1 cellular context compared by ENCODE assay signal in the genomic region with DNA sequence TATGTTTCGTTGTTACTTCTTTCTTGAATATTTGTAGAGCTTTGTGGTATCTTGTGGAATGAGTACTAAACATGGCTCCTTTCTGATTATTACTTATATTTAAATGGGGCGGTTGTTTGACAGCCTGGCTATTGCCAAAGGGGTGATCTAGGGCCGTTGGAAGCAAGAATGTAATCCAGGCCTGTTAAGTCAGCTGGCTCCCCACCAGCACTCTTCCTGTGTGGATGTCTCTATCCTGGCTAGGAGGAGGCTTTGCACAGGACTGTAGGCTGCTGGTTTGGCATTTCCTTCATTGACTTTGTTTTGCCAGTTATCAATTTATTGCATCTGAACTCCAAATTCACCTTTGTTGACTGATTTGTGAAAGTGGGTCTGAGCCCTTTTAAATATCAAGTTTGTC.
TF ChIP-seq lines count a peak whose summit lies in the region.

No MANE protein-coding gene starts in this region.

TF ChIP-seq in WTC11, 78 proteins besides CTCF, POLR2A, EP300 and RAD21 (continued from another document):
- TF ChIP-seq, protein P1, sequence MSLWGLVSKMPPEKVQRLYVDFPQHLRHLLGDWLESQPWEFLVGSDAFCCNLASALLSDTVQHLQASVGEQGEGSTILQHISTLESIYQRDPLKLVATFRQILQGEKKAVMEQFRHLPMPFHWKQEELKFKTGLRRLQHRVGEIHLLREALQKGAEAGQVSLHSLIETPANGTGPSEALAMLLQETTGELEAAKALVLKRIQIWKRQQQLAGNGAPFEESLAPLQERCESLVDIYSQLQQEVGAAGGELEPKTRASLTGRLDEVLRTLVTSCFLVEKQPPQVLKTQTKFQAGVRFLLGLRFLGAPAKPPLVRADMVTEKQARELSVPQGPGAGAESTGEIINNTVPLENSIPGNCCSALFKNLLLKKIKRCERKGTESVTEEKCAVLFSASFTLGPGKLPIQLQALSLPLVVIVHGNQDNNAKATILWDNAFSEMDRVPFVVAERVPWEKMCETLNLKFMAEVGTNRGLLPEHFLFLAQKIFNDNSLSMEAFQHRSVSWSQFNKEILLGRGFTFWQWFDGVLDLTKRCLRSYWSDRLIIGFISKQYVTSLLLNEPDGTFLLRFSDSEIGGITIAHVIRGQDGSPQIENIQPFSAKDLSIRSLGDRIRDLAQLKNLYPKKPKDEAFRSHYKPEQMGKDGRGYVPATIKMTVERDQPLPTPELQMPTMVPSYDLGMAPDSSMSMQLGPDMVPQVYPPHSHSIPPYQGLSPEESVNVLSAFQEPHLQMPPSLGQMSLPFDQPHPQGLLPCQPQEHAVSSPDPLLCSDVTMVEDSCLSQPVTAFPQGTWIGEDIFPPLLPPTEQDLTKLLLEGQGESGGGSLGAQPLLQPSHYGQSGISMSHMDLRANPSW (CRISPR knock-in tag; conservative IDR thresholded peaks at IDR 0.05; ENCODE audit: low read depth) = no peak
- TF ChIP-seq, protein P2, sequence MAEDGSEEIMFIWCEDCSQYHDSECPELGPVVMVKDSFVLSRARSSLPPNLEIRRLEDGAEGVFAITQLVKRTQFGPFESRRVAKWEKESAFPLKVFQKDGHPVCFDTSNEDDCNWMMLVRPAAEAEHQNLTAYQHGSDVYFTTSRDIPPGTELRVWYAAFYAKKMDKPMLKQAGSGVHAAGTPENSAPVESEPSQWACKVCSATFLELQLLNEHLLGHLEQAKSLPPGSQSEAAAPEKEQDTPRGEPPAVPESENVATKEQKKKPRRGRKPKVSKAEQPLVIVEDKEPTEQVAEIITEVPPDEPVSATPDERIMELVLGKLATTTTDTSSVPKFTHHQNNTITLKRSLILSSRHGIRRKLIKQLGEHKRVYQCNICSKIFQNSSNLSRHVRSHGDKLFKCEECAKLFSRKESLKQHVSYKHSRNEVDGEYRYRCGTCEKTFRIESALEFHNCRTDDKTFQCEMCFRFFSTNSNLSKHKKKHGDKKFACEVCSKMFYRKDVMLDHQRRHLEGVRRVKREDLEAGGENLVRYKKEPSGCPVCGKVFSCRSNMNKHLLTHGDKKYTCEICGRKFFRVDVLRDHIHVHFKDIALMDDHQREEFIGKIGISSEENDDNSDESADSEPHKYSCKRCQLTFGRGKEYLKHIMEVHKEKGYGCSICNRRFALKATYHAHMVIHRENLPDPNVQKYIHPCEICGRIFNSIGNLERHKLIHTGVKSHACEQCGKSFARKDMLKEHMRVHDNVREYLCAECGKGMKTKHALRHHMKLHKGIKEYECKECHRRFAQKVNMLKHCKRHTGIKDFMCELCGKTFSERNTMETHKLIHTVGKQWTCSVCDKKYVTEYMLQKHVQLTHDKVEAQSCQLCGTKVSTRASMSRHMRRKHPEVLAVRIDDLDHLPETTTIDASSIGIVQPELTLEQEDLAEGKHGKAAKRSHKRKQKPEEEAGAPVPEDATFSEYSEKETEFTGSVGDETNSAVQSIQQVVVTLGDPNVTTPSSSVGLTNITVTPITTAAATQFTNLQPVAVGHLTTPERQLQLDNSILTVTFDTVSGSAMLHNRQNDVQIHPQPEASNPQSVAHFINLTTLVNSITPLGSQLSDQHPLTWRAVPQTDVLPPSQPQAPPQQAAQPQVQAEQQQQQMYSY (CRISPR knock-in tag; IDR thresholded peaks at IDR 0.05) = no peak
- TF ChIP-seq GABPB1 (CRISPR knock-in tag; IDR thresholded peaks at IDR 0.05) = no peak
- TF ChIP-seq ZNF423 (CRISPR knock-in tag; IDR thresholded peaks at IDR 0.05) = no peak
- no peak for TF ChIP-seq EMX1 (CRISPR knock-in tag; IDR thresholded peaks at IDR 0.05)
- TF ChIP-seq ZNF671 (CRISPR knock-in tag; IDR thresholded peaks at IDR 0.05) = no peak
- TF ChIP-seq, protein P3, sequence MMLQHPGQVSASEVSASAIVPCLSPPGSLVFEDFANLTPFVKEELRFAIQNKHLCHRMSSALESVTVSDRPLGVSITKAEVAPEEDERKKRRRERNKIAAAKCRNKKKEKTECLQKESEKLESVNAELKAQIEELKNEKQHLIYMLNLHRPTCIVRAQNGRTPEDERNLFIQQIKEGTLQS (CRISPR knock-in tag; conservative IDR thresholded peaks at IDR 0.05) = no peak
- no peak for TF ChIP-seq JAZF1 (CRISPR knock-in tag; IDR thresholded peaks at IDR 0.05)
- TF ChIP-seq, protein P4, sequence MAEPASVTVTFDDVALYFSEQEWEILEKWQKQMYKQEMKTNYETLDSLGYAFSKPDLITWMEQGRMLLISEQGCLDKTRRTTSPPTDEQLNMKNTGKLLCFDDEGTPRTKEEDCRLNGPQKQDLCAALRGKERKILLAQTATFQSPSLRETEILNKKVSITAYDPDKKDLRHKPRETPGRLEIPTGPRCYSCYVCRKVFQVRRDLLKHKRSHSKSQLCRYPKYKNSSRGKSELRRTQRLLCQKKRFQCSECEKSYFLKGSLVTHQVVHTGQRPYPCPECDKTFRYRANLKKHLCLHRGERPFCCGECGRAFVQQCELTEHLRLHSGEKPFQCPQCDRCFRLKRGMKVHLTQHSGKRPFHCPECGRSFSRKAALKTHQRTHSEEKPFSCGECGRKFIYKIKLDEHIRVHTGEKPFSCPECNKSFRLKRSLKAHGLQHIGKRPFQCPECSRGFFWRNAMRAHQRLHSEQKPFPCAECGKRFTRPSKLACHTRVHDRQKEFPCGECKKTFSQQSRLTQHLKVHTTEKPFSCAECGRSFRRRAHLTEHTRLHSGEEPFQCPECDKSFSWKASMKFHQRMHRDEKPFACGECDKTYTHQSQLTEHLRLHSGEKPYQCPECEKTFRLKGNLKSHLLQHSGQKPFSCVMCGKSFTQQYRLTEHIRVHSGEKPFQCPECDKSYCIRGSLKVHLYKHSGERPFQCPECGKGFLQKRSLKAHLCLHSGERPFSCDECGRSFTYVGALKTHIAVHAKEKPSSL (CRISPR knock-in tag; conservative IDR thresholded peaks at IDR 0.05) = no peak
